ENCODE assay signal across 27 cellular contexts in the genomic region with DNA sequence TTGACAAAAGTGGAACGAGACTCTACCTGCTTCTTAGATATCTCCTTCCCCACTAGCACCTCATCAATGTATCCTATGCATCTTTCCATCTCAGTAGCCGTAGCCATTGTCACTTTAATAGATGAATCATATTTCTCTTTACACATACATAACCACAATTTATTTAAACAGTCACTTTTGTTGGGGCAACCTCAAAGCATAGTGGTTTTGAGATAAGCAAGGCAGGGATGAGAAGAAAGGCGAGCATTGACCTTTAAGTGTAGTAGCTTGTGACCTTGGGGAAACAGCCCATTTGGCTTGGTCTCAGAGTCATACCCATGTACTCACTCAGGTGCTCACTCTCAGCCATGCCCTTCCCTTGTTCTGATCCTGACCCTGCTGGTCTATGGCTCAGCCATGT.
"Had no signal": no experiment of that assay in that cellular context is flagged by ENCODE, and none has a peak within 500 bp of the region (broad histone marks: within the 10 kb centered on the region; RNA-seq: fewer than 3 reads in every experiment).

No MANE protein-coding gene starts in this region.

- H3K27ac ChIP-seq: stomach, suprapubic skin, testis, thoracic aorta, thyroid gland, tibial artery, tibial nerve, transverse colon, upper lobe of left lung, upper lobe of right lung, uterus, vagina had no signal

- H3K4me1 ChIP-seq: stomach, suprapubic skin, testis, thyroid gland, tibial nerve, transverse colon, upper lobe of left lung, upper lobe of right lung, uterus, vagina had no signal

- FAIRE-seq: urothelium cell line had no signal

- H3K27me3 ChIP-seq: testis, thyroid gland, tibial nerve, upper lobe of left lung, upper lobe of right lung, uterus, vagina had no signal

- H3K4me3 ChIP-seq: stomach, suprapubic skin, testis, thoracic aorta, thyroid gland, tibial artery, tibial nerve, transverse colon, upper lobe of left lung, upper lobe of right lung, uterus, vagina had no signal

- H3K36me3 ChIP-seq: stomach, suprapubic skin, thoracic aorta, thyroid gland, tibial artery, tibial nerve, transverse colon, upper lobe of left lung, upper lobe of right lung, uterus, vagina had no signal

- DNase-seq: stimulated activated CD4-positive, alpha-beta T cell treated with anti-CD3 and anti-CD28 coated beads, Interleukin-2, amount 100 ng/mL, for 48 hours; stimulated activated CD4-positive, alpha-beta T cell treated with anti-CD3 and anti-CD28 coated beads, Interleukin-4, amount 100 ng/mL, for 1 hour; stimulated activated CD4-positive, alpha-beta T cell treated with anti-CD3 and anti-CD28 coated beads, Interleukin-4, amount 100 ng/mL, for 24 hours; stimulated activated CD4-positive, alpha-beta T cell treated with anti-CD3 and anti-CD28 coated beads, Interleukin-4, amount 100 ng/mL, for 4 hours; stimulated activated CD8-positive, alpha-beta memory T cell treated with anti-CD3 and anti-CD28 coated beads, Interleukin-4, amount 100 ng/mL, for 48 hours; stimulated activated naive B cell treated with anti-CD40 and anti-IgM and Interleukin-4, amounts not matched to agents 10 μg/mL and 1 μg/mL and 100 μg/mL, for 72 hours; stimulated activated naive CD4-positive, alpha-beta T cell; stimulated activated naive CD4-positive, alpha-beta T cell treated with Interleukin-2 at 50 U/mL for 16 hours; stimulated activated naive CD8-positive, alpha-beta T cell treated with anti-CD3 and anti-CD28 coated beads, Interleukin-15, amount 100 ng/mL, for 72 hours; stimulated activated naive CD8-positive, alpha-beta T cell treated with anti-CD3 and anti-CD28 coated beads, Interleukin-15, Interleukin-2, amounts not matched to agents 100 U/mL and 50 U/mL, for 24 hours; stomach; substantia nigra; testis; thyroid gland; tibial artery; transverse colon; trophoblast cell; upper lobe of left lung; upper lobe of right lung; uterus had no signal

- ATAC-seq: stimulated activated effector memory CD8-positive, alpha-beta T cell treated with anti-CD3 and anti-CD28 coated beads, Interleukin-12 subunit alpha, Interleukin-12 subunit beta, amount 100 ng/mL, for 72 hours; stimulated activated memory B cell treated with anti-CD40 and anti-IgM and Interleukin-4, amounts not matched to agents 10 μg/mL and 1 μg/mL and 100 μg/mL, for 72 hours; stimulated activated naive B cell treated with anti-CD40 and anti-IgM and Interleukin-4, amounts not matched to agents 10 μg/mL and 1 μg/mL and 100 μg/mL, for 72 hours; stimulated activated naive CD8-positive, alpha-beta T cell treated with anti-CD3 and anti-CD28 coated beads, Interleukin-15, amount 100 ng/mL, for 72 hours; stimulated activated naive CD8-positive, alpha-beta T cell treated with anti-CD3 and anti-CD28 coated beads, Interleukin-15, Interleukin-2, amounts not matched to agents 100 U/mL and 50 U/mL, for 24 hours; upper lobe of right lung had no signal

- H3K9me3 ChIP-seq: stomach, suprapubic skin, testis, thoracic aorta, thyroid gland, tibial artery, transverse colon, upper lobe of left lung, upper lobe of right lung, uterus, vagina had no signal
